ENCODE assay signal across 1 cellular context in genomic region chr21:35674895-35675470, GRCh38.
TF ChIP-seq lines count a peak whose summit lies in the region.

No MANE protein-coding gene starts in this region.

TF ChIP-seq in HepG2, 621 proteins besides CTCF, POLR2A, EP300 and RAD21 (continued from another document):
- TF ChIP-seq BATF2 (CRISPR knock-in tag; IDR thresholded peaks at IDR 0.05) (no peak), REST (IDR thresholded peaks at IDR 0.05; ENCODE audit: borderline replicate concordance in 1 of 2, low read depth in 1 of 2, low read length in 2 of 2) (no peak), ZNF629 (CRISPR knock-in tag; conservative IDR thresholded peaks at IDR 0.05) (no peak), ZNF773 (CRISPR knock-in tag; IDR thresholded peaks at IDR 0.05; ENCODE audit: borderline replicate concordance) (no peak)
